24 cellular contexts compared by ENCODE assay signal in genomic region chr17:497587-498034, GRCh38. TPM values are rescaled to one million over a fixed set of nuclear protein-coding genes. Genes with fewer than 3 reads are reported as not detected.
DNase-seq lines count a peak whose midpoint lies in the region; ATAC-seq, FAIRE-seq and TF ChIP-seq lines count a peak whose summit lies in the region.
"Had no signal": no experiment of that assay in that cellular context is flagged by ENCODE, and none has a peak within 500 bp of the region (broad histone marks: within the 10 kb centered on the region; RNA-seq: fewer than 3 reads in every experiment).

No MANE protein-coding gene starts in this region.

- H3K36me3 ChIP-seq in BLaER1 = no peaks in the 10 kb centered on the region
- no peaks in the 10 kb centered on the region for H3K36me3 ChIP-seq in OCI-LY3 (replicated peaks; ENCODE audit: low read depth, low read length)
- H3K36me3 ChIP-seq: left ventricle myocardium inferior, thoracic aorta, vagina had no signal

- ATAC-seq in A549 (peak in 1 of 2 experiments; percentile 21; a peak in 1 of 6 replicates), left lobe of liver (peak; percentile 14), GM21576 (IDR thresholded peaks at IDR 0.05; ENCODE audit: unreplicated experiment) (no peak), HG03342 (IDR thresholded peaks at IDR 0.05; ENCODE audit: unreplicated experiment) (no peak)
- ATAC-seq: body of pancreas; stimulated activated naive B cell treated with anti-CD40 and anti-IgM and Interleukin-4, amounts not matched to agents 10 μg/mL and 1 μg/mL and 100 μg/mL, for 72 hours had no signal

- FAIRE-seq in A549 (lab: Jason Lieb, UNC) = no peak
- FAIRE-seq: GM19239 had no signal

- H3K4me1 ChIP-seq in A549 (peaks cover 8% of the 10 kb centered on the region; the same call in 2 of the 3 replicates), BLaER1 (peaks cover 98% of the 10 kb centered on the region), OCI-LY3 (ENCODE audit: low read length) (no peaks in the 10 kb centered on the region)
- H3K4me1 ChIP-seq: body of pancreas, foreskin keratinocyte, left ventricle myocardium inferior, vagina had no signal

- no peak overlapping the region for H3K4me3 ChIP-seq in A549
- H3K4me3 ChIP-seq in BLaER1 = no peak overlapping the region
- no peak overlapping the region for H3K4me3 ChIP-seq in OCI-LY3 (ENCODE audit: low read length)
- H3K4me3 ChIP-seq: body of pancreas, left ventricle myocardium inferior, thoracic aorta, vagina had no signal

- no peaks in the 10 kb centered on the region for H3K79me2 ChIP-seq in OCI-LY3 (ENCODE audit: low read length)

- H3K9ac ChIP-seq in BLaER1 = no peak overlapping the region
- no peak overlapping the region for H3K9ac ChIP-seq in OCI-LY3 (ENCODE audit: low read length)

- DNase-seq in A549 (ENCODE audit: low read depth in 1 of 2, low spot score in 1 of 2) (no peak), left lobe of liver (ENCODE audit: low spot score) (no peak), UCSD-AML1 (lab: John Stamatoyannopoulos, UW; ENCODE audit: unreplicated experiment) (no peak)
- DNase-seq: activated CD4-positive, alpha-beta T cell treated with anti-CD3 and anti-CD28 coated beads for 4 hours; activated CD8-positive, alpha-beta memory T cell treated with anti-CD3 and anti-CD28 coated beads, Interleukin-2, amount 50 U/mL, for 48 hours; activated naive CD4-positive, alpha-beta T cell treated with anti-CD3 and anti-CD28 coated beads, Interleukin-2, amount 50 U/mL, for 16 hours; body of pancreas; DMS79 treated with DMSO at 0.1 percent for 48 hours; foreskin keratinocyte; left ventricle myocardium inferior; midbrain; NCI-H1092 treated with DMSO at 0.1 percent for 48 hours; NCI-H2029; NCI-H2227 treated with DMSO at 0.1 percent for 48 hours; NCI-H774; SHP77; stimulated activated naive B cell treated with anti-CD40 and anti-IgM and Interleukin-4, amounts not matched to agents 10 μg/mL and 1 μg/mL and 100 μg/mL, for 72 hours had no signal

- CTCF ChIA-PET in A549 (lab: Yijun Ruan, JAX) = interaction anchor here (1.0 to 2.4 kb wide), 2 partner anchors 85 to 203 kb away, joined by 3 to 10 read pairs; no protein-coding TSS in a partner anchor

- POLR2A ChIA-PET in A549 (lab: Yijun Ruan, JAX) = no interaction called here

- H2AFZ ChIP-seq in OCI-LY3 (ENCODE audit: low read depth, low read length) = no peak overlapping the region

- no peak for TF ChIP-seq EP300 in A549 (IDR thresholded peaks at IDR 0.05)

- 0 out of 3 replicates have a peak overlapping the region, but pooled peaks have one; percentile 34 for H3K4me2 ChIP-seq in A549
- peak overlapping the region; percentile 92 for H3K4me2 ChIP-seq in BLaER1
- H3K4me2 ChIP-seq in OCI-LY3 (ENCODE audit: low read length) = peak overlapping the region; percentile 12; the same call in 1 of the 2 replicates

- WGBS in A549 (ENCODE audit: missing lambda C conversion rate) = 57% methylated on average over 8 of the region's 9 CpGs

- H3K27me3 ChIP-seq in BLaER1 = no peaks in the 10 kb centered on the region
- H3K27me3 ChIP-seq in OCI-LY3 (ENCODE audit: low read depth, low read length) = no peaks in the 10 kb centered on the region
- H3K27me3 ChIP-seq: body of pancreas, vagina had no signal

- H3K9me3 ChIP-seq in A549 (no peaks in the 10 kb centered on the region), BLaER1 (no peaks in the 10 kb centered on the region), OCI-LY3 (ENCODE audit: insufficient read depth, low read length) (no peaks in the 10 kb centered on the region)
- H3K9me3 ChIP-seq: body of pancreas, left ventricle myocardium inferior, thoracic aorta, vagina had no signal

- no peak for TF ChIP-seq RAD21 in A549 (conservative IDR thresholded peaks at IDR 0.05 in 1 of 2, IDR thresholded peaks at IDR 0.05 in 1 of 2)

- no peak for TF ChIP-seq POLR2A in A549 (IDR thresholded peaks at IDR 0.05; ENCODE audit: low read length)

- TF ChIP-seq CTCF in A549 (IDR thresholded peaks at IDR 0.05) = no peak
- no peak for TF ChIP-seq CTCF in OCI-LY3 (IDR thresholded peaks at IDR 0.05; ENCODE audit: low read depth, low read length)

- no peak overlapping the region for H3K27ac ChIP-seq in A549
- no peak overlapping the region for H3K27ac ChIP-seq in BLaER1
- no peak overlapping the region for H3K27ac ChIP-seq in OCI-LY3 (ENCODE audit: low read length)
- H3K27ac ChIP-seq: body of pancreas, foreskin keratinocyte, left ventricle myocardium inferior, thoracic aorta, vagina had no signal

- no peaks in the 10 kb centered on the region for H4K20me1 ChIP-seq in BLaER1
- H4K20me1 ChIP-seq in OCI-LY3 (ENCODE audit: insufficient read depth, low read length) = no peaks in the 10 kb centered on the region

TF ChIP-seq in A549, 52 proteins besides CTCF, POLR2A, EP300 and RAD21:
- TF ChIP-seq, protein P1, sequence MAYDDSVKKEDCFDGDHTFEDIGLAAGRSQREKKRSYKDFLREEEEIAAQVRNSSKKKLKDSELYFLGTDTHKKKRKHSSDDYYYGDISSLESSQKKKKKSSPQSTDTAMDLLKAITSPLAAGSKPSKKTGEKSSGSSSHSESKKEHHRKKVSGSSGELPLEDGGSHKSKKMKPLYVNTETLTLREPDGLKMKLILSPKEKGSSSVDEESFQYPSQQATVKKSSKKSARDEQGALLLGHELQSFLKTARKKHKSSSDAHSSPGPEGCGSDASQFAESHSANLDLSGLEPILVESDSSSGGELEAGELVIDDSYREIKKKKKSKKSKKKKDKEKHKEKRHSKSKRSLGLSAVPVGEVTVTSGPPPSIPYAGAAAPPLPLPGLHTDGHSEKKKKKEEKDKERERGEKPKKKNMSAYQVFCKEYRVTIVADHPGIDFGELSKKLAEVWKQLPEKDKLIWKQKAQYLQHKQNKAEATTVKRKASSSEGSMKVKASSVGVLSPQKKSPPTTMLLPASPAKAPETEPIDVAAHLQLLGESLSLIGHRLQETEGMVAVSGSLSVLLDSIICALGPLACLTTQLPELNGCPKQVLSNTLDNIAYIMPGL (CRISPR knock-in tag; IDR thresholded peaks at IDR 0.05; ENCODE audit: borderline replicate concordance) = no peak
- TF ChIP-seq NR3C1 (IDR thresholded peaks at IDR 0.05) (no peak), CEBPB (IDR thresholded peaks at IDR 0.05) (no peak), MYC (IDR thresholded peaks at IDR 0.05; ENCODE audit: borderline replicate concordance, low read length) (no peak), HEYL (CRISPR knock-in tag; IDR thresholded peaks at IDR 0.05) (no peak), FOXS1 (CRISPR knock-in tag; IDR thresholded peaks at IDR 0.05) (no peak), JUNB (IDR thresholded peaks at IDR 0.05) (no peak), PHF8 (IDR thresholded peaks at IDR 0.05; ENCODE audit: borderline replicate concordance, low read depth) (no peak), ELK1 (IDR thresholded peaks at IDR 0.05; ENCODE audit: low read depth, low read length) (no peak), ATOH8 (CRISPR knock-in tag; IDR thresholded peaks at IDR 0.05; ENCODE audit: low read depth) (no peak), RFX5 (IDR thresholded peaks at IDR 0.05) (no peak), SMC3 (IDR thresholded peaks at IDR 0.05) (no peak), CBX2 (IDR thresholded peaks at IDR 0.05; ENCODE audit: borderline replicate concordance, low read depth) (no peak)

RNA-seq across cellular contexts. Expression of gene RFLNB, which starts 51.9 kb away (rescaled TPM):
- polyA plus RNA-seq in A549 (2011; rRNA removed) (10.7 and 11.7 TPM in 2 replicates), A549 (2017; fragmentation: RNase III; extraction: RNeasy Plus Mini Kit Qiagen cat#74134 plus additional on column Dnase treatment) (29.9 to 32.2 TPM (median 31.4 TPM) in 3 replicates)
- polyA plus RNA-seq in A549 (2012; cell fraction: cytosol; rRNA removed) = 9.3 and 13.6 TPM in 2 replicates
- 7.2 and 9.0 TPM in 2 replicates for polyA plus RNA-seq in A549 (2012; cell fraction: nucleus; rRNA removed)
- polyA minus RNA-seq in A549 (2011; rRNA and poly(A)+ RNA removed) = 7.4 and 9.3 TPM in 2 replicates
- total RNA-seq in left lobe of liver = 1.7 TPM

Comparison
In these comparisons a context has a peak if more than half of its experiments do, and no peak if none do; other contexts are left out.
1. H3K4me2 ChIP-seq: peak in every context shown above with its lines; median percentile 92 in BLaER1; 34 in A549; 12 in OCI-LY3.